Comparison of ENCODE assay signal across 1 cellular context in the genomic region with DNA sequence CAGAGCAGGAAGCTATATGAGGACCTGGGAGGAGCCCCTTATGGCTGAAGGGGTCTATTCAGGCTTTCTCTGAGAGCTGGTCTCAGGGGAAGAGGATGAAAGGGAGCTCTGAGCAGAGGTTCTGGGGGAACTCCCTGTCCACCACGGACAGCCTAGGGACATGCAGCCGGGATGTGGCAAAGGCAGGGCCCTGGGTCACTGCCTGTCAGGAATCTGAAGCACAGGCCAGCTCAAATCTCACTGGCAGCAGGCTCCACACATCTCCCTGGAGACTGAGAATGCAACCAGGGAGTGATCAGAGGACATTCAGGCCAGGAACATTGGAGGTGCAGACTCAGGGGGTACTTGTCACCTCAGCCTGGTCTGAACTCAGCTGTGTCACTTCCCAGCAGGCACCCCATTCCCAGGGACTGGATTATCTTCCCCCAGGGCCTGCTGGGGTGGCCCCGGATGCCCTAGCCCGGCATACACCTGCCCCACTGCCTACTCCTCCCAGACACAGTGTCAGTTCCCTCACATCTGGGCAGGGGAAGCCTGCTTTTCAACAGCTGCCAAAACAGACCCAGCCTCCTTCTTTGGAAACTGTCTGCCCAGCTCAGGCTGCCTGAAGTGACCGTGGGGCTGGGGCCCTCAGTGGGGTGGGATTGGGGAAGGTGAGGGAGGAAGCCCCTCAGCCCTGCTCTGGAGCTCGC.
TF ChIP-seq lines count a peak whose summit lies in the region.

No MANE protein-coding gene starts in this region.

TF ChIP-seq in SK-N-SH, 30 proteins besides CTCF, POLR2A, EP300 and RAD21 (continued from another document):
- no peak for TF ChIP-seq NRF1 (IDR thresholded peaks at IDR 0.05; ENCODE audit: low read depth, low read length)
- TF ChIP-seq, protein P1, sequence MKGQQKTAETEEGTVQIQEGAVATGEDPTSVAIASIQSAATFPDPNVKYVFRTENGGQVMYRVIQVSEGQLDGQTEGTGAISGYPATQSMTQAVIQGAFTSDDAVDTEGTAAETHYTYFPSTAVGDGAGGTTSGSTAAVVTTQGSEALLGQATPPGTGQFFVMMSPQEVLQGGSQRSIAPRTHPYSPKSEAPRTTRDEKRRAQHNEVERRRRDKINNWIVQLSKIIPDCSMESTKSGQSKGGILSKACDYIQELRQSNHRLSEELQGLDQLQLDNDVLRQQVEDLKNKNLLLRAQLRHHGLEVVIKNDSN (IDR thresholded peaks at IDR 0.05; ENCODE audit: borderline replicate concordance, low read depth), result no peak
- TF ChIP-seq CHD2 (IDR thresholded peaks at IDR 0.05; ENCODE audit: low read length, partially characterized antibody), result no peak
